ENCODE assay signal across 21 cellular contexts in the genomic region with DNA sequence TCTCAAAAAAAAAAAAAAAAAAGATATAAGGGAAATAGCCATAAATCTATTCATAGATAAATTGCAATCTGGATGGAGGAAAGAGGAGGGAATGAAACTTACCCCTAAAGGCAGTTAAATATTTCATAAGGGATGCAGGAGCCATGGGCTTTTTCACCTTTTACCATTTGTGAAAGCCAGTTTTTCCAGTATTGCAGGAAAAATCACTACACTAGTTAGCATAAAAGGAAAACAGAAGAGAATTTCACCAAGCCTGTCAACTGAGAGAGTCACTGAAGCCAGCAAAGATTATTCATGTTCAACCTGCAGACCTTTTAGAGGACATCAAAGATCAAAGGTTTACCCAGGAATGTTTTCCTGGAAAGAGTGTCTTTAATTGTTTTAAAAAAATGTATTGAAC.
DNase-seq lines count a peak whose midpoint lies in the region; ATAC-seq and TF ChIP-seq lines count a peak whose summit lies in the region.
"Had no signal": no experiment of that assay in that cellular context is flagged by ENCODE, and none has a peak within 500 bp of the region (broad histone marks: within the 10 kb centered on the region; RNA-seq: fewer than 3 reads in every experiment).

No MANE protein-coding gene starts in this region.

- no peak overlapping the region for H3K4me2 ChIP-seq in PC-3 (ENCODE audit: low read length)
- H3K4me2 ChIP-seq: A549; BLaER1 treated with 17β-estradiol and CSF1 and Interleukin-3, amounts not matched to agents 10 nM and 100 nM had no signal

- BruUV-seq in PC-3 (replicated peaks; lab: Mats Ljungman, UMichigan) = no TSS peak

- no peaks in the 10 kb centered on the region for H3K27me3 Mint-ChIP-seq in mesothelial cell of epicardium (ENCODE audit: low read depth)
- peaks cover 3% of the 10 kb centered on the region for H3K27me3 Mint-ChIP-seq in type B pancreatic cell
- H3K27me3 Mint-ChIP-seq: CD4-positive, alpha-beta T cell; CD8-positive, alpha-beta memory T cell had no signal

- H2AFZ ChIP-seq in PC-3 (ENCODE audit: low read length) = no peak overlapping the region
- H2AFZ ChIP-seq: GM23248 had no signal

- H3K36me3 Mint-ChIP-seq in mesothelial cell of epicardium = peaks cover 4% of the 10 kb centered on the region
- H3K36me3 Mint-ChIP-seq in type B pancreatic cell = no peaks in the 10 kb centered on the region
- H3K36me3 Mint-ChIP-seq: CD14-positive monocyte; CD8-positive, alpha-beta memory T cell had no signal

- H3K9me2 ChIP-seq in PC-3 (replicated peaks; ENCODE audit: low read length) = no peaks in the 10 kb centered on the region

- intact Hi-C loops in PC-3 (cut with micrococcal nuclease) = no loop called here
- intact Hi-C loops in uterus (cut with DNase I; ENCODE audit: low total_unique reads) = no loop called here

- no peak for TF ChIP-seq CTCF in PC-3 (conservative IDR thresholded peaks at IDR 0.05; ENCODE audit: low read depth, low read length)
- TF ChIP-seq CTCF in mesothelial cell of epicardium (IDR thresholded peaks at IDR 0.05; ENCODE audit: unreplicated experiment) = no peak
- no peak for TF ChIP-seq CTCF in type B pancreatic cell (conservative IDR thresholded peaks at IDR 0.05)
- TF ChIP-seq CTCF in uterus (IDR thresholded peaks at IDR 0.05) = no peak

- ATAC-seq in PC-3 = no peak
- ATAC-seq in HG02981 (IDR thresholded peaks at IDR 0.05; ENCODE audit: unreplicated experiment) = no peak
- ATAC-seq: A549 had no signal

- H3K4me3 Mint-ChIP-seq in mesothelial cell of epicardium (no peak overlapping the region), type B pancreatic cell (peak overlapping the region; percentile 41)
- H3K4me3 Mint-ChIP-seq: CD14-positive monocyte; CD4-positive, alpha-beta T cell; CD8-positive, alpha-beta memory T cell had no signal

- H3K9me3 ChIP-seq in PC-3 (ENCODE audit: low read length) (no peaks in the 10 kb centered on the region), uterus (no peaks in the 10 kb centered on the region)
- H3K9me3 ChIP-seq: A549; BE2C; BLaER1 treated with 17β-estradiol and CSF1 and Interleukin-3, amounts not matched to agents 10 nM and 100 nM had no signal

- DNase-seq in PC-3 (peak; percentile 53), SW480 (ENCODE audit: low spot score) (peak; percentile 11), mesothelial cell of epicardium (ENCODE audit: low spot score in 2 of 2, unreplicated experiment in 2 of 2) (no peak), type B pancreatic cell (ENCODE audit: extremely low spot score, unreplicated experiment) (no peak), hippocampal formation (lab: John Stamatoyannopoulos, UW) (no peak), uterus (no peak)
- DNase-seq: 8988T; ACHN; AML-193; BE2C; CD4-positive, alpha-beta T cell; CD8-positive, alpha-beta memory T cell; DMS 273 treated with DMSO at 0.1 percent for 48 hours; DND-41; GM23248; H7; HCEC 1CT had no signal

- CTCF ChIA-PET in PC-3 (lab: Charles Lee) = no interaction called here

- H3K4me3 ChIP-seq in PC-3 (ENCODE audit: low read length) (no peak overlapping the region), uterus (no peak overlapping the region)
- H3K4me3 ChIP-seq: A549; BLaER1 treated with 17β-estradiol and CSF1 and Interleukin-3, amounts not matched to agents 10 nM and 100 nM; GM23248 had no signal

- H3K27me3 ChIP-seq in PC-3 (ENCODE audit: low read length) (no peaks in the 10 kb centered on the region), uterus (no peaks in the 10 kb centered on the region)
- H3K27me3 ChIP-seq: BE2C; BLaER1 treated with 17β-estradiol and CSF1 and Interleukin-3, amounts not matched to agents 10 nM and 100 nM had no signal

- POLR2A ChIA-PET in PC-3 (lab: Charles Lee; ENCODE audit: unreplicated experiment) = no interaction called here

- H3K9me3 Mint-ChIP-seq in mesothelial cell of epicardium (peaks cover 4% of the 10 kb centered on the region), type B pancreatic cell (peaks cover 13% of the 10 kb centered on the region)

- no peaks in the 10 kb centered on the region for H3K36me3 ChIP-seq in PC-3 (ENCODE audit: low read depth, low read length)
- H3K36me3 ChIP-seq in uterus = no peaks in the 10 kb centered on the region
- H3K36me3 ChIP-seq: BE2C; BLaER1 treated with 17β-estradiol and CSF1 and Interleukin-3, amounts not matched to agents 10 nM and 100 nM had no signal

- H3K4me1 Mint-ChIP-seq in mesothelial cell of epicardium (peaks cover 35% of the 10 kb centered on the region), type B pancreatic cell (ENCODE audit: unreplicated experiment) (peaks cover 5% of the 10 kb centered on the region)
- H3K4me1 Mint-ChIP-seq: CD14-positive monocyte; CD8-positive, alpha-beta memory T cell had no signal

- no peak for TF ChIP-seq POLR2A in uterus (IDR thresholded peaks at IDR 0.05)

- H3K27ac Mint-ChIP-seq in mesothelial cell of epicardium = peak overlapping the region; percentile 72
- peak overlapping the region; percentile 50 for H3K27ac Mint-ChIP-seq in type B pancreatic cell
- H3K27ac Mint-ChIP-seq: CD14-positive monocyte; CD4-positive, alpha-beta T cell; CD8-positive, alpha-beta memory T cell had no signal

- H3K4me1 ChIP-seq in PC-3 (ENCODE audit: insufficient read depth, low read length) (no peaks in the 10 kb centered on the region), uterus (no peaks in the 10 kb centered on the region)
- H3K4me1 ChIP-seq: A549; BE2C; BLaER1 treated with 17β-estradiol and CSF1 and Interleukin-3, amounts not matched to agents 10 nM and 100 nM had no signal

- no peak overlapping the region for H3K9ac ChIP-seq in PC-3 (ENCODE audit: low read length)
- H3K9ac ChIP-seq: BLaER1 treated with 17β-estradiol and CSF1 and Interleukin-3, amounts not matched to agents 10 nM and 100 nM; GM23248 had no signal

- H3K27ac ChIP-seq in PC-3 (ENCODE audit: low read length) (no peak overlapping the region), uterus (no peak overlapping the region)
- H3K27ac ChIP-seq: A549; BLaER1 treated with 17β-estradiol and CSF1 and Interleukin-3, amounts not matched to agents 10 nM and 100 nM; GM23248 had no signal

- H3F3A ChIP-seq in PC-3 (ENCODE audit: low read length, unreplicated experiment) = no peaks in the 10 kb centered on the region

- H4K20me1 ChIP-seq in PC-3 (ENCODE audit: low read length) = no peaks in the 10 kb centered on the region
- H4K20me1 ChIP-seq: BLaER1 treated with 17β-estradiol and CSF1 and Interleukin-3, amounts not matched to agents 10 nM and 100 nM had no signal

- H3K79me2 ChIP-seq in PC-3 (ENCODE audit: low read length) = no peaks in the 10 kb centered on the region

Comparison
In these comparisons a context has a peak if more than half of its experiments do, and no peak if none do; other contexts are left out.
1. DNase-seq: peak in PC-3 (single experiment) and SW480 (single experiment); none in mesothelial cell of epicardium (0 of 2), type B pancreatic cell (single experiment), hippocampal formation (0 of 2) and uterus (0 of 2).